8 cellular contexts compared by ENCODE assay signal in the genomic region with DNA sequence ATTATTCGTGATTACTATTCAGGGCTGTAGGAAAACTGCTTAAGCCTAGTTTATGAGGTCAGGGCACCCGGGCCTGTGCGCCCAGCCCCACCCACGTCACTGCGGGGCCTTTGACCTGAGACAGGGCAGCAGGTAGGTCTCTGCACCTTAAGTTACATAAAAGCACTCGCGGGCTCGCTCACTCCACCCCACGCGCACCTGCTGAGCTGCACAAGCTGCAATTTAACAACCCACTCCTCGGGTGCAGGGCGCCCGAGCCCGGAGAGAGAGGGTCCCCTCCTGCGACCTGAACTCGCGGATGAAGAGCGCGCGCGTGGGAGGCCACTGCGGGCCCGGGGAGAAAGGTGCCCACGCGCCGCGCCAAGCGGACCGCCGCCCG. TPM values are rescaled to one million over a fixed set of nuclear protein-coding genes. Genes with fewer than 3 reads are reported as not detected.
DNase-seq lines count a peak whose midpoint lies in the region; ATAC-seq and TF ChIP-seq lines count a peak whose summit lies in the region.

No MANE protein-coding gene starts in this region.

- H3K27ac Mint-ChIP-seq in chondrocyte (ENCODE audit: unreplicated experiment) (peak overlapping the region; percentile 85), naive B cell (peak overlapping the region in 3 of 6 donors; percentile 33 to 69 (median 67))

- H3K36me3 ChIP-seq in left ventricle myocardium inferior: peaks cover 44% of the 10 kb centered on the region
- H3K36me3 ChIP-seq in Karpas-422 (ENCODE audit: insufficient read depth, low read length): peaks cover 23% of the 10 kb centered on the region

- peaks cover 31% of the 10 kb centered on the region for H3K79me2 ChIP-seq in Karpas-422 (ENCODE audit: low read length)

- H3K4me2 ChIP-seq in Karpas-422 (ENCODE audit: low read depth, low read length, poor library complexity, severe bottlenecking): peak overlapping the region; percentile 97

- peak overlapping the region; percentile 83 for H3K4me3 Mint-ChIP-seq in chondrocyte (ENCODE audit: unreplicated experiment)
- peak overlapping the region; percentile 81 to 92 (median 86) for H3K4me3 Mint-ChIP-seq in naive B cell

- H3K27ac ChIP-seq in left ventricle myocardium inferior (replicated peaks): peak overlapping the region; percentile 90
- peak overlapping the region; percentile 33; the same call in 1 of the 2 replicates for H3K27ac ChIP-seq in Karpas-422 (ENCODE audit: low read length)

- H3K4me3 ChIP-seq in left ventricle myocardium inferior (peak overlapping the region; percentile 72), Karpas-422 (ENCODE audit: low read length) (peak overlapping the region; percentile 88)

- peaks cover 12% of the 10 kb centered on the region for H3K4me1 Mint-ChIP-seq in chondrocyte (ENCODE audit: low read depth)
- peaks cover 0 to 19% (median 13%) of the 10 kb centered on the region in 3 donors for H3K4me1 Mint-ChIP-seq in naive B cell

- H3K27me3 Mint-ChIP-seq in chondrocyte (ENCODE audit: low read depth): peaks cover 10% of the 10 kb centered on the region
- H3K27me3 Mint-ChIP-seq in naive B cell: peaks cover 8 to 22% (median 16%) of the 10 kb centered on the region in 3 donors

- DNase-seq in left ventricle myocardium inferior (no peak), left cardiac atrium (no peak), Karpas-422 (peak; percentile 63), chondrocyte (ENCODE audit: low spot score) (no peak), naive B cell (no peak), iPS-NIHi7 (ENCODE audit: extremely low spot score) (no peak), NCI-H2081 (lab: John Stamatoyannopoulos, UW) (no peak), DMS 273 treated with DMSO at 0.1 percent for 48 hours (lab: John Stamatoyannopoulos, UW) (no peak)

- H3K9me2 ChIP-seq in Karpas-422 (replicated peaks; ENCODE audit: insufficient read depth, low read length): no peaks in the 10 kb centered on the region

- ATAC-seq in left cardiac atrium (no peak), naive B cell (ENCODE audit: low read depth in 2 of 2) (peak; percentile 10 to 12)

- peaks cover 40% of the 10 kb centered on the region for H3K4me1 ChIP-seq in left ventricle myocardium inferior
- H3K4me1 ChIP-seq in Karpas-422 (ENCODE audit: low read length): peaks cover 15% of the 10 kb centered on the region

- no peaks in the 10 kb centered on the region for H3K9me3 ChIP-seq in left ventricle myocardium inferior (replicated peaks)
- no peaks in the 10 kb centered on the region for H3K9me3 ChIP-seq in Karpas-422 (ENCODE audit: low read length)

- H3K9ac ChIP-seq in Karpas-422 (ENCODE audit: low read length): peak overlapping the region; percentile 80

- H3K36me3 Mint-ChIP-seq in chondrocyte (ENCODE audit: low read depth): peaks cover 15% of the 10 kb centered on the region
- H3K36me3 Mint-ChIP-seq in naive B cell: peaks cover 0 to 5% of the 10 kb centered on the region in 2 donors

- H4K20me1 ChIP-seq in Karpas-422 (ENCODE audit: insufficient read depth, low read depth, low read length): peaks cover 7% of the 10 kb centered on the region

- no peaks in the 10 kb centered on the region for H3K9me3 Mint-ChIP-seq in chondrocyte (ENCODE audit: low read depth)
- no peaks in the 10 kb centered on the region for H3K9me3 Mint-ChIP-seq in naive B cell

- H2AFZ ChIP-seq in Karpas-422 (ENCODE audit: low read length): no peak overlapping the region

- intact Hi-C loops in left ventricle myocardium inferior (cut with micrococcal nuclease) (no loop called here), left cardiac atrium (cut with DNase I) (loop anchor here in 1 of 2 donors (5.0 kb wide), 1 partner anchor 38 kb away; the partner anchor contains the start of gene RPL22)

- H3K27me3 ChIP-seq in left ventricle myocardium inferior (ENCODE audit: low read depth): peaks cover 17% of the 10 kb centered on the region
- no peaks in the 10 kb centered on the region for H3K27me3 ChIP-seq in Karpas-422 (ENCODE audit: low read length)

- TF ChIP-seq CTCF in left ventricle myocardium inferior (IDR thresholded peaks at IDR 0.05; ENCODE audit: borderline replicate concordance) (no peak), chondrocyte (IDR thresholded peaks at IDR 0.05) (no peak)

RNA-seq across cellular contexts. Expression of gene ICMT, which starts 0.5 kb away (rescaled TPM):
- total RNA-seq in left ventricle myocardium inferior: 70.3 TPM
- 10 to 100 TPM; 56.9 to 61.1 TPM for total RNA-seq in left cardiac atrium
- 31.4 and 38.9 TPM in 2 replicates for total RNA-seq in Karpas-422 (2014; rRNA removed; shearing (Covaris generic); ENCODE audit: low replicate concordance)
- total RNA-seq in chondrocyte: 72.7 to 94.2 TPM (median 73.1 TPM) in 3 replicates
- 10 to 100 TPM in 4 of 6 donors, 1 to 10 TPM in 2; 5.4 to 16.2 (median 11.6) TPM for polyA plus RNA-seq in naive B cell (ENCODE audit: low read depth in 6 of 6)

RNA-seq across cellular contexts. Expression of gene HES3, which starts 8.7 kb away (rescaled TPM):
- total RNA-seq in left ventricle myocardium inferior (not detected), left cardiac atrium (not detected), chondrocyte (not detected in 3 replicates)
- total RNA-seq in Karpas-422 (2014; rRNA removed; shearing (Covaris generic); ENCODE audit: low replicate concordance): not detected in 2 replicates
- polyA plus RNA-seq in naive B cell (ENCODE audit: low read depth in 6 of 6): not detected

RNA-seq across cellular contexts. Expression of gene GPR153, which starts 25.6 kb away (rescaled TPM):
- total RNA-seq in left ventricle myocardium inferior (4.8 TPM), left cardiac atrium (10 to 100 TPM in 1 of 2 donors, 1 to 10 TPM in 1; 9.7 to 10.5 TPM), chondrocyte (4.2 to 5.8 TPM (median 4.4 TPM) in 3 replicates)
- 3.4 and 3.9 TPM in 2 replicates for total RNA-seq in Karpas-422 (2014; rRNA removed; shearing (Covaris generic); ENCODE audit: low replicate concordance)
- polyA plus RNA-seq in naive B cell (ENCODE audit: low read depth in 6 of 6): not detected

RNA-seq across cellular contexts. Expression of gene RNF207, which starts 29.4 kb away (rescaled TPM):
- 83.3 TPM for total RNA-seq in left ventricle myocardium inferior
- 10 to 100 TPM; 35.8 to 38.3 TPM for total RNA-seq in left cardiac atrium
- not detected in 2 replicates for total RNA-seq in Karpas-422 (2014; rRNA removed; shearing (Covaris generic); ENCODE audit: low replicate concordance)
- 15.6 to 19.9 TPM (median 17.9 TPM) in 3 replicates for total RNA-seq in chondrocyte
- polyA plus RNA-seq in naive B cell (ENCODE audit: low read depth in 6 of 6): under 1 TPM in 4 of 6 donors, not detected in 2; 0.12 to 0.61 (median 0.26) TPM

RNA-seq across cellular contexts. Expression of gene RPL22, which starts 35.9 kb away (rescaled TPM):
- total RNA-seq in left ventricle myocardium inferior (250 TPM), left cardiac atrium (100 to 1,000 TPM; 264 to 275 TPM), chondrocyte (208 to 243 TPM (median 220 TPM) in 3 replicates)
- total RNA-seq in Karpas-422 (2014; rRNA removed; shearing (Covaris generic); ENCODE audit: low replicate concordance): 183 and 271 TPM in 2 replicates
- 100 to 1,000 TPM; 148 to 237 (median 187) TPM for polyA plus RNA-seq in naive B cell (ENCODE audit: low read depth in 6 of 6)

Comparison
In these comparisons a context has a peak if more than half of its experiments do, and no peak if none do; other contexts are left out.
1. ATAC-seq: peak in naive B cell (2 of 2); none in left cardiac atrium (0 of 2).